ENCODE assay signal across 9 cellular contexts in genomic region chr1:52423771-52424170, GRCh38. TPM values are rescaled to one million over a fixed set of nuclear protein-coding genes. Genes with fewer than 3 reads are reported as not detected.
DNase-seq lines count a peak whose midpoint lies in the region; ATAC-seq lines count a peak whose summit lies in the region.
"Had no signal": no experiment of that assay in that cellular context is flagged by ENCODE, and none has a peak within 500 bp of the region (broad histone marks: within the 10 kb centered on the region; RNA-seq: fewer than 3 reads in every experiment).

No MANE protein-coding gene starts in this region.

- 93 to 97% methylated on average over 5 to 7 of the region's 9 CpGs for WGBS in mesodermal cell (ENCODE audit: insufficient coverage in 2 of 2), 2 experiments

- no peak overlapping the region for H3K4me3 ChIP-seq in mesodermal cell (ENCODE audit: extremely low read depth, insufficient read depth, low read length, poor library complexity, severe bottlenecking)

- H3K36me3 Mint-ChIP-seq in activated T-cell treated with anti-CD3 and anti-CD28 coated beads, Interleukin-2, amount 50 U/mL, for 24 hours (ENCODE audit: low read depth) = peaks cover 73% of the 10 kb centered on the region

- H3K27ac ChIP-seq in mesodermal cell (ENCODE audit: low read depth, low read length, severe bottlenecking) = peak overlapping the region; percentile 70

- H3K36me3 ChIP-seq in mesodermal cell (ENCODE audit: control insufficient read depth, insufficient read depth, low read length) = peaks cover 49% of the 10 kb centered on the region

- H3K4me3 Mint-ChIP-seq in activated T-cell treated with anti-CD3 and anti-CD28 coated beads, Interleukin-2, amount 50 U/mL, for 24 hours = peak overlapping the region; percentile 68

- H3K4me1 Mint-ChIP-seq in activated T-cell treated with anti-CD3 and anti-CD28 coated beads, Interleukin-2, amount 50 U/mL, for 24 hours (ENCODE audit: low read depth) = peaks cover 54% of the 10 kb centered on the region

- H3K27ac Mint-ChIP-seq in activated T-cell treated with anti-CD3 and anti-CD28 coated beads, Interleukin-2, amount 50 U/mL, for 24 hours = peak overlapping the region; percentile 91

- H3K27me3 Mint-ChIP-seq in activated T-cell treated with anti-CD3 and anti-CD28 coated beads, Interleukin-2, amount 50 U/mL, for 24 hours = no peaks in the 10 kb centered on the region

- no peaks in the 10 kb centered on the region for H3K9me3 Mint-ChIP-seq in activated T-cell treated with anti-CD3 and anti-CD28 coated beads, Interleukin-2, amount 50 U/mL, for 24 hours

- DNase-seq in T-helper 22 cell (ENCODE audit: low read depth) (peak; percentile 65), SIG-M5 (lab: John Stamatoyannopoulos, UW) (no peak), DMS 273 (lab: John Stamatoyannopoulos, UW; ENCODE audit: unreplicated experiment) (no peak)
- DNase-seq in activated T-cell treated with anti-CD3 and anti-CD28 coated beads, Interleukin-2, amount 50 U/mL, for 24 hours = peak; percentile 55
- DNase-seq in stimulated activated CD8-positive, alpha-beta memory T cell treated with anti-CD3 and anti-CD28 coated beads, Interleukin-4, amount 100 ng/mL, for 48 hours = peak; percentile 60
- DNase-seq: NCI-H1694 had no signal

- ATAC-seq in HG03439 (IDR thresholded peaks at IDR 0.05; ENCODE audit: unreplicated experiment) (no peak), HG03108 (IDR thresholded peaks at IDR 0.05; ENCODE audit: unreplicated experiment) (no peak)

- H3K9me3 ChIP-seq in mesodermal cell (ENCODE audit: control insufficient read depth, low read length) = no peaks in the 10 kb centered on the region

- peaks cover 28% of the 10 kb centered on the region for H3K4me1 ChIP-seq in mesodermal cell (ENCODE audit: control insufficient read depth, insufficient read depth, low read length, poor library complexity, severe bottlenecking)

RNA-seq across cellular contexts. Expression of gene PRPF38A, which starts 19.4 kb away (rescaled TPM):
- polyA plus RNA-seq in mesodermal cell (2013, experiment 1 of 2) = 37.3 TPM
- 35.3 TPM for polyA plus RNA-seq in mesodermal cell (2013, experiment 2 of 2)

RNA-seq across cellular contexts. Expression of gene ORC1, which starts 19.5 kb away (rescaled TPM):
- polyA plus RNA-seq in mesodermal cell (2013, experiment 1 of 2) = 13.9 TPM
- 14.1 TPM for polyA plus RNA-seq in mesodermal cell (2013, experiment 2 of 2)

RNA-seq across cellular contexts. Expression of gene CC2D1B, which starts 57.8 kb away (rescaled TPM):
- polyA plus RNA-seq in mesodermal cell (2013, experiment 1 of 2) = 15.2 TPM
- polyA plus RNA-seq in mesodermal cell (2013, experiment 2 of 2) = 14.3 TPM

Comparison
In these comparisons a context has a peak if more than half of its experiments do, and no peak if none do; other contexts are left out.
1. DNase-seq: peak in T-helper 22 cell (single experiment), activated T-cell treated with anti-CD3 and anti-CD28 coated beads, Interleukin-2, amount 50 U/mL, for 24 hours (single experiment) and stimulated activated CD8-positive, alpha-beta memory T cell treated with anti-CD3 and anti-CD28 coated beads, Interleukin-4, amount 100 ng/mL, for 48 hours (single experiment); none in SIG-M5 (single experiment) and DMS 273 (single experiment).